In genomic region chr1:165630629-165631402, GRCh38 we compare ENCODE assay signal across 1 cellular context.
TF ChIP-seq lines count a peak whose summit lies in the region.

MGST3 (plus strand) TSS chr1:165631234; CDS start chr1:165649848, 18,614 bp downstream.

TF ChIP-seq in HepG2, 621 proteins besides CTCF, POLR2A, EP300 and RAD21 (continued from another document and continues in another):
- TF ChIP-seq NPAS2 (CRISPR knock-in tag; IDR thresholded peaks at IDR 0.05; ENCODE audit: borderline replicate concordance) = no peak
- TF ChIP-seq CREB3 (CRISPR knock-in tag; IDR thresholded peaks at IDR 0.05) = no peak; the same call in 1 of the 2 replicates
- TF ChIP-seq ZNF609 (CRISPR knock-in tag; IDR thresholded peaks at IDR 0.05; ENCODE audit: borderline replicate concordance) = no peak
- no peak; the same call in 1 of the 2 replicates for TF ChIP-seq MED13 (CRISPR knock-in tag; IDR thresholded peaks at IDR 0.05)
- TF ChIP-seq ZNF530 (CRISPR knock-in tag; IDR thresholded peaks at IDR 0.05; ENCODE audit: low read depth) = no peak
- no peak; the same call in 1 of the 2 replicates for TF ChIP-seq ZNF556 (CRISPR knock-in tag; IDR thresholded peaks at IDR 0.05; ENCODE audit: borderline replicate concordance)
- TF ChIP-seq JUNB (CRISPR knock-in tag; IDR thresholded peaks at IDR 0.05; ENCODE audit: borderline replicate concordance) = no peak
- no peak for TF ChIP-seq ZNF318 (CRISPR knock-in tag; IDR thresholded peaks at IDR 0.05)
- TF ChIP-seq RFXANK (CRISPR knock-in tag; IDR thresholded peaks at IDR 0.05) = no peak
- no peak for TF ChIP-seq DNMT1 (CRISPR knock-in tag; IDR thresholded peaks at IDR 0.05)
- 0 out of 2 replicates have a peak, but pooled peaks have one; percentile 6 for TF ChIP-seq NFYB (CRISPR knock-in tag; IDR thresholded peaks at IDR 0.05)
- TF ChIP-seq LBX2 (CRISPR knock-in tag; IDR thresholded peaks at IDR 0.05; ENCODE audit: borderline replicate concordance) = no peak
- no peak for TF ChIP-seq PREB (CRISPR knock-in tag; IDR thresholded peaks at IDR 0.05)
- peak; percentile 65 for TF ChIP-seq SPEN (CRISPR knock-in tag; IDR thresholded peaks at IDR 0.05; ENCODE audit: low read depth)
- no peak for TF ChIP-seq FOXK2 (IDR thresholded peaks at IDR 0.05)
- TF ChIP-seq KLF6 (CRISPR knock-in tag; IDR thresholded peaks at IDR 0.05) = 0 out of 2 replicates have a peak, but pooled peaks have one; percentile 19
- no peak for TF ChIP-seq HBP1 (CRISPR knock-in tag; IDR thresholded peaks at IDR 0.05; ENCODE audit: low read depth)
- TF ChIP-seq ZNF546 (CRISPR knock-in tag; conservative IDR thresholded peaks at IDR 0.05) = no peak
- TF ChIP-seq GRHL1 (CRISPR knock-in tag; conservative IDR thresholded peaks at IDR 0.05) = no peak
- TF ChIP-seq TBL1XR1 (IDR thresholded peaks at IDR 0.05; ENCODE audit: borderline replicate concordance, low read length, partially characterized antibody) = no peak
